ENCODE assay signal across 18 cellular contexts in the genomic region with DNA sequence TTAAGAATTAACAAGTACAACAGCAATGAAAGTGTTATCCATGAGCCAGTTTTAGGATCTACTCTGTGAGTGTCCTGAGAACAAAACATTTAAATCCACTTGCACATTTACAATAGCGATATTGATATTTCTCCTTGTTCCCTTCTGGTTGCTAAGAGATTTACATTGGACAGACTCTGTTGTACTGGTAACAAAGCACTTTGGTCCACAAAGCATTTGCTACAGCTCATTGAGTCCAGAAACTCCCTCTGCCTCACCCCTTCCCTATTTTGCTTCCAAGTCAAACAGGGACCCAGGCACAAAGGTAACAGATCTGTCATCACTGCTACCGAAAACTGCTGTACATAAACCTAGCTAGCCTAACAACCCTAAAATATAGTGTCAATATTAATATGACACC. TPM values are rescaled to one million over a fixed set of nuclear protein-coding genes. Genes with fewer than 3 reads are reported as not detected.
DNase-seq lines count a peak whose midpoint lies in the region; ATAC-seq and TF ChIP-seq lines count a peak whose summit lies in the region.
"Had no signal": no experiment of that assay in that cellular context is flagged by ENCODE, and none has a peak within 500 bp of the region (broad histone marks: within the 10 kb centered on the region; RNA-seq: fewer than 3 reads in every experiment).

No MANE protein-coding gene starts in this region.

- H3K36me3 ChIP-seq in OCI-LY1 (ENCODE audit: insufficient read depth, low read length): no peaks in the 10 kb centered on the region
- H3K36me3 ChIP-seq: heart right ventricle had no signal

- no peaks in the 10 kb centered on the region for H3F3A ChIP-seq in OCI-LY1 (ENCODE audit: insufficient read depth, low read length)

- no peaks in the 10 kb centered on the region for H3K9me2 ChIP-seq in OCI-LY1 (ENCODE audit: low read depth, low read length)

- H3K79me2 ChIP-seq in OCI-LY1 (ENCODE audit: insufficient read depth, low read length): peaks cover 64% of the 10 kb centered on the region

- no peaks in the 10 kb centered on the region for H4K20me1 ChIP-seq in OCI-LY1 (ENCODE audit: insufficient read depth, low read length)

- H3K27me3 ChIP-seq in OCI-LY1 (ENCODE audit: insufficient read depth, low read length) (no peaks in the 10 kb centered on the region), layer of hippocampus (ENCODE audit: control insufficient read depth, insufficient read depth, low read length) (no peaks in the 10 kb centered on the region)
- H3K27me3 ChIP-seq: heart right ventricle had no signal

- H3K4me1 ChIP-seq in OCI-LY1 (ENCODE audit: insufficient read depth, low read length, severe bottlenecking): peaks cover 90% of the 10 kb centered on the region

- peak overlapping the region; percentile 75 for H3K4me3 ChIP-seq in OCI-LY1 (ENCODE audit: low read depth, low read length, poor library complexity, severe bottlenecking)
- H3K4me3 ChIP-seq: A549, heart right ventricle, psoas muscle had no signal

- DNase-seq in NCI-H2171 treated with DMSO at 0.1 percent for 48 hours (lab: John Stamatoyannopoulos, UW): peak; percentile 39
- DNase-seq in NCI-H2171 (lab: John Stamatoyannopoulos, UW): no peak
- no peak for DNase-seq in NK-92 treated with Interleukin-12 subunit alpha and Interleukin-12 subunit beta, amount 100 ng/mL, for 24 hours (lab: John Stamatoyannopoulos, UW)
- DNase-seq in activated CD8-positive, alpha-beta memory T cell treated with anti-CD3 and anti-CD28 coated beads, Interleukin-2, amount 50 U/mL, for 48 hours: no peak
- DNase-seq: activated effector memory CD4-positive, alpha-beta T cell treated with anti-CD3 and anti-CD28 coated beads, Interleukin-2, amount 50 U/mL, for 16 hours; aorta; CD8-positive, alpha-beta T cell; cortex of kidney; erythroblast; GDM1; heart right ventricle; kidney; psoas muscle had no signal

- peak overlapping the region; percentile 71 for H3K4me2 ChIP-seq in OCI-LY1 (ENCODE audit: low read length)
- H3K4me2 ChIP-seq: A549 had no signal

- H2AFZ ChIP-seq in OCI-LY1 (ENCODE audit: low read length): no peak overlapping the region

- ATAC-seq in HG02938 (IDR thresholded peaks at IDR 0.05; ENCODE audit: unreplicated experiment): no peak
- ATAC-seq: A549; CD8-positive, alpha-beta T cell; psoas muscle had no signal

- TF ChIP-seq CTCF in OCI-LY1 (IDR thresholded peaks at IDR 0.05; ENCODE audit: low read length): no peak

- H3K27ac ChIP-seq in OCI-LY1 (ENCODE audit: low read depth, low read length, poor library complexity, severe bottlenecking): peak overlapping the region; percentile 79
- peak overlapping the region; percentile 13 for H3K27ac ChIP-seq in layer of hippocampus (ENCODE audit: low read depth, low read length)
- H3K27ac ChIP-seq in temporal lobe (ENCODE audit: low read depth, low read length): peak overlapping the region; percentile 91
- H3K27ac ChIP-seq: heart right ventricle, psoas muscle had no signal

- H3K9ac ChIP-seq in OCI-LY1 (ENCODE audit: low read length): peak overlapping the region; percentile 80

- no peaks in the 10 kb centered on the region for H3K9me3 ChIP-seq in OCI-LY1 (ENCODE audit: low read length)
- H3K9me3 ChIP-seq: A549, heart right ventricle, psoas muscle had no signal

RNA-seq across cellular contexts. Expression of gene ANK3, which starts 2.1 kb away (rescaled TPM):
- total RNA-seq in temporal lobe: 305 TPM

Comparison
In these comparisons a context has a peak if more than half of its experiments do, and no peak if none do; other contexts are left out.
1. H3K27ac ChIP-seq: peak in every context shown above with its lines; median percentile 91 in temporal lobe; 79 in OCI-LY1; 13 in layer of hippocampus.